28 cellular contexts compared by ENCODE assay signal in the genomic region with DNA sequence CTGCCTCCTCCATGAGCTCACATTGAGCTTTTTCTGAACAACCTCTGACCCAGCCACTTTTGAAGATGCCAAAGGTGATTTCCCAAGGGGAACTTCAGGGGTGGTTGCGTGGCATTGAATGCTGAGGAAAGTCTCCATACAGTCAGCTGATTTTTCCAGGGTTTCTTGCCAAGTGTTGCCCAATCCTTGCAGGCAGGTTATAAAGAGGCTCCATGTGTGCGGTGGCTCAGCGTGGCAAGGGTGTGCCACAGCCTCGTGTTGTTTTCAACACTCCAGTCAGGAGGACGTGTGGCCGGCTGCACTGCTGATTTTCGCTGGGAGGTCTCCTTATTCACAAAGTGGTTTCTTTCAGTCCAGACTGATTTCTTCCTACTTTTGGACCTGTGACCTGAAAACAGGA.
DNase-seq lines count a peak whose midpoint lies in the region; ATAC-seq, FAIRE-seq and TF ChIP-seq lines count a peak whose summit lies in the region.
"Had no signal": no experiment of that assay in that cellular context is flagged by ENCODE, and none has a peak within 500 bp of the region (broad histone marks: within the 10 kb centered on the region; RNA-seq: fewer than 3 reads in every experiment).

No MANE protein-coding gene starts in this region.

- H3K36me3 ChIP-seq in bronchial epithelial cell (ENCODE audit: control insufficient read depth, insufficient read depth, low read length) (no peaks in the 10 kb centered on the region), heart left ventricle (no peaks in the 10 kb centered on the region), lower lobe of right lung (no peaks in the 10 kb centered on the region), stomach (no peaks in the 10 kb centered on the region), BE2C (no peaks in the 10 kb centered on the region)
- H3K36me3 ChIP-seq: vagina had no signal

- H3K9me3 ChIP-seq in heart left ventricle (no peaks in the 10 kb centered on the region), lower lobe of right lung (no peaks in the 10 kb centered on the region), stomach (no peaks in the 10 kb centered on the region), BE2C (no peaks in the 10 kb centered on the region)
- H3K9me3 ChIP-seq: vagina had no signal

- TF ChIP-seq CTCF in bronchial epithelial cell (IDR thresholded peaks at IDR 0.05; ENCODE audit: insufficient read depth, low read length, severe bottlenecking) (no peak), heart left ventricle (IDR thresholded peaks at IDR 0.05) (no peak), lower lobe of right lung (IDR thresholded peaks at IDR 0.05) (no peak), stomach (IDR thresholded peaks at IDR 0.05) (no peak), BE2C (IDR thresholded peaks at IDR 0.05; ENCODE audit: low read depth, low read length) (no peak)

- peak overlapping the region in 7 of 12 donors; percentile 8 to 90 (median 79) for H3K27ac ChIP-seq in heart left ventricle
- no peak overlapping the region for H3K27ac ChIP-seq in lower lobe of right lung
- peak overlapping the region in 1 of 5 donors; percentile 38 for H3K27ac ChIP-seq in stomach
- H3K27ac ChIP-seq: vagina had no signal

- TF ChIP-seq EP300 in stomach (IDR thresholded peaks at IDR 0.05): no peak

- intact Hi-C loops in heart left ventricle (cut with DNase I): loop anchor here in 6 of 10 donors (5.0 to 10.0 kb wide), 4 partner anchors 77 to 477 kb away; a partner anchor contains a TSS
- intact Hi-C loops in lower lobe of right lung (cut with DNase I): no loop called here
- intact Hi-C loops in stomach (cut with DNase I; ENCODE audit: low total_unique reads): no loop called here

- H3K4me1 ChIP-seq in heart left ventricle (peaks cover 0 to 22% (median 4%) of the 10 kb centered on the region in 12 donors), lower lobe of right lung (no peaks in the 10 kb centered on the region), stomach (peaks cover 0 to 8% (median 3%) of the 10 kb centered on the region in 4 donors), BE2C (no peaks in the 10 kb centered on the region)
- H3K4me1 ChIP-seq: vagina had no signal

- peaks cover 2% of the 10 kb centered on the region for H3K27me3 ChIP-seq in bronchial epithelial cell (ENCODE audit: control insufficient read depth, insufficient read depth, low read length)
- no peaks in the 10 kb centered on the region for H3K27me3 ChIP-seq in heart left ventricle
- H3K27me3 ChIP-seq in lower lobe of right lung (ENCODE audit: low read depth): no peaks in the 10 kb centered on the region
- H3K27me3 ChIP-seq in stomach: no peaks in the 10 kb centered on the region
- no peaks in the 10 kb centered on the region for H3K27me3 ChIP-seq in BE2C
- H3K27me3 ChIP-seq: vagina had no signal

- WGBS in heart left ventricle, 4 donors: 57 to 67% (median 62%) methylated on average over 7 of the region's 7 CpGs
- 32 to 55% (median 38%) methylated on average over 7 of the region's 7 CpGs for WGBS in stomach, 5 donors

- H3K4me3 ChIP-seq in bronchial epithelial cell (ENCODE audit: low read depth, low read length) (no peak overlapping the region), heart left ventricle (no peak overlapping the region), lower lobe of right lung (no peak overlapping the region), stomach (no peak overlapping the region), BE2C (ENCODE audit: low read depth, low read length) (no peak overlapping the region)
- H3K4me3 ChIP-seq: vagina had no signal

- peak; percentile 47 for FAIRE-seq in bronchial epithelial cell (lab: Jason Lieb, UNC)
- FAIRE-seq: astrocyte, D721Med, GM18507, HTR-8/SVneo had no signal

- TF ChIP-seq POLR2A in heart left ventricle (IDR thresholded peaks at IDR 0.05): no peak
- no peak for TF ChIP-seq POLR2A in stomach (IDR thresholded peaks at IDR 0.05)

- ATAC-seq in heart left ventricle: peak in 3 of 4 donors; percentile 25 to 66 (median 51)
- ATAC-seq in lower lobe of right lung: peak; percentile 84 to 86
- ATAC-seq in HG03354 (IDR thresholded peaks at IDR 0.05; ENCODE audit: poor library complexity, severe bottlenecking, unreplicated experiment): no peak
- no peak for ATAC-seq in GM18868 (IDR thresholded peaks at IDR 0.05; ENCODE audit: unreplicated experiment)
- ATAC-seq: activated CD4-positive, alpha-beta T cell treated with anti-CD3 and anti-CD28 coated beads for 36 hours; activated CD8-positive, alpha-beta T cell treated with anti-CD3 and anti-CD28 coated beads, Interleukin-2, amount 10 ng/mL, durations not matched to agents 7 days and 5 days; HCT116 had no signal

- DNase-seq in bronchial epithelial cell (ENCODE audit: low read depth): peak; percentile 76
- peak in 3 of 5 donors; percentile 20 to 55 (median 30) for DNase-seq in heart left ventricle
- peak; percentile 74 for DNase-seq in lower lobe of right lung
- peak; percentile 81 for DNase-seq in stomach
- DNase-seq in BE2C: no peak
- DNase-seq in C1 segment of cervical spinal cord (lab: John Stamatoyannopoulos, UW): no peak
- DNase-seq: activated CD4-positive, alpha-beta T cell treated with anti-CD3 and anti-CD28 coated beads for 36 hours; activated CD8-positive, alpha-beta T cell treated with anti-CD3 and anti-CD28 coated beads, Interleukin-2, amount 10 ng/mL, durations not matched to agents 7 days and 5 days; activated effector memory CD4-positive, alpha-beta T cell treated with Interleukin-2 at 50 U/mL for 16 hours; dermis blood vessel endothelial cell; head of caudate nucleus; KG1; MM.1S; NCI-H1417; NCI-H2107; nephron progenitor cell; OCI-M1; stimulated activated CD4-positive, alpha-beta T cell treated with anti-CD3 and anti-CD28 coated beads, Interleukin-15, amount 100 ng/mL, for 24 hours; stimulated activated naive CD4-positive, alpha-beta T cell; T-helper 2 cell had no signal

Comparison
In these comparisons a context has a peak if more than half of its experiments do, and no peak if none do; other contexts are left out.
1. DNase-seq: peak in bronchial epithelial cell (single experiment), heart left ventricle (3 of 5), lower lobe of right lung (single experiment) and stomach (single experiment); none in BE2C (single experiment) and C1 segment of cervical spinal cord (0 of 14).
2. ATAC-seq: peak in heart left ventricle (3 of 4) and lower lobe of right lung (2 of 2); none in HG03354 (single experiment) and GM18868 (single experiment).
3. intact Hi-C loops: an anchor here in heart left ventricle (5.0 to 10.0 kb wide); none called in lower lobe of right lung and stomach.